In genomic region chr11:64758330-64759079, GRCh38 we compare ENCODE assay signal across 18 cellular contexts. TPM values are rescaled to one million over a fixed set of nuclear protein-coding genes. Genes with fewer than 3 reads are reported as not detected.
A peak's percentile ranks its signal among the peaks of the same experiment; 100 is the strongest.
DNase-seq lines count a peak whose midpoint lies in the region; ATAC-seq and TF ChIP-seq lines count a peak whose summit lies in the region.
"Had no signal": no experiment of that assay in that cellular context is flagged by ENCODE, and none has a peak within 500 bp of the region (broad histone marks: within the 10 kb centered on the region; RNA-seq: fewer than 3 reads in every experiment).

No MANE protein-coding gene starts in this region.

- TF ChIP-seq CTCF in thyroid gland (IDR thresholded peaks at IDR 0.05) (no peak), HFFc6 (IDR thresholded peaks at IDR 0.05) (no peak)

- no peaks in the 10 kb centered on the region for H3K27me3 ChIP-seq in naive thymus-derived CD4-positive, alpha-beta T cell (ENCODE audit: control insufficient read depth in 2 of 2, insufficient read depth in 2 of 2, low read length in 2 of 2)
- no peaks in the 10 kb centered on the region for H3K27me3 ChIP-seq in thyroid gland
- H3K27me3 ChIP-seq: dorsolateral prefrontal cortex, suprapubic skin had no signal

- intact Hi-C loops in naive thymus-derived CD4-positive, alpha-beta T cell (cut with micrococcal nuclease) = no loop called here
- intact Hi-C loops in thyroid gland (cut with DNase I) = no loop called here

- no peak for ATAC-seq in effector memory CD8-positive, alpha-beta T cell (replicated peaks)
- no peak for ATAC-seq in naive thymus-derived CD4-positive, alpha-beta T cell
- no peak for ATAC-seq in HG02870 (IDR thresholded peaks at IDR 0.05; ENCODE audit: unreplicated experiment)
- ATAC-seq: activated T-cell treated with anti-CD3 and anti-CD28 coated beads, Interleukin-2, amount 50 U/mL, for 4 hours; GM12878 had no signal

- CTCF ChIA-PET in naive thymus-derived CD4-positive, alpha-beta T cell (lab: Charles Lee) = interaction anchor here (19.1 kb wide), 1 partner anchor 11 kb away, joined by 305 read pairs; the partner anchor contains the start of gene RASGRP2

- no peak for TF ChIP-seq POLR2A in thyroid gland (IDR thresholded peaks at IDR 0.05)

- no peaks in the 10 kb centered on the region for H3K9me3 ChIP-seq in naive thymus-derived CD4-positive, alpha-beta T cell (ENCODE audit: control insufficient read depth in 2 of 3, low read length in 3 of 3)
- no peaks in the 10 kb centered on the region for H3K9me3 ChIP-seq in thyroid gland
- H3K9me3 ChIP-seq: suprapubic skin had no signal

- POLR2A ChIA-PET in naive thymus-derived CD4-positive, alpha-beta T cell (lab: Charles Lee) = interaction anchor here (0.6 to 39.7 kb wide), 5 partner anchors 6 to 112 kb away, joined by 3 to 1956 read pairs (median 4); partner anchors contain the start of genes PYGM, RASGRP2 and SF1

- H3K27ac Mint-ChIP-seq in activated naive CD4-positive, alpha-beta T cell treated with anti-CD3 and anti-CD28 coated beads, Interleukin-2, amount 50 U/mL, for 24 hours = peak overlapping the region; percentile 17
- peak overlapping the region; percentile 85 to 97 for H3K27ac Mint-ChIP-seq in effector memory CD8-positive, alpha-beta T cell
- peak overlapping the region in 8 of 9 donors; percentile 18 to 90 (median 66) for H3K27ac Mint-ChIP-seq in naive thymus-derived CD4-positive, alpha-beta T cell
- no peak overlapping the region for H3K27ac Mint-ChIP-seq in HFFc6

- peaks cover 36 to 57% of the 10 kb centered on the region in 2 donors for H3K4me1 ChIP-seq in naive thymus-derived CD4-positive, alpha-beta T cell (ENCODE audit: control insufficient read depth in 2 of 2, insufficient read depth in 2 of 2, low read length in 2 of 2)
- H3K4me1 ChIP-seq in thyroid gland = peaks cover 41 to 58% of the 10 kb centered on the region in 2 donors

- no peaks in the 10 kb centered on the region for H3K27me3 Mint-ChIP-seq in activated naive CD4-positive, alpha-beta T cell treated with anti-CD3 and anti-CD28 coated beads, Interleukin-2, amount 50 U/mL, for 24 hours
- no peaks in the 10 kb centered on the region for H3K27me3 Mint-ChIP-seq in effector memory CD8-positive, alpha-beta T cell
- no peaks in the 10 kb centered on the region for H3K27me3 Mint-ChIP-seq in naive thymus-derived CD4-positive, alpha-beta T cell
- peaks cover 8% of the 10 kb centered on the region for H3K27me3 Mint-ChIP-seq in HFFc6 (ENCODE audit: insufficient read depth)

- peaks cover 4% of the 10 kb centered on the region for H3K36me3 Mint-ChIP-seq in activated naive CD4-positive, alpha-beta T cell treated with anti-CD3 and anti-CD28 coated beads, Interleukin-2, amount 50 U/mL, for 24 hours
- H3K36me3 Mint-ChIP-seq in effector memory CD8-positive, alpha-beta T cell (ENCODE audit: insufficient read depth) = peaks cover 81% of the 10 kb centered on the region
- H3K36me3 Mint-ChIP-seq in naive thymus-derived CD4-positive, alpha-beta T cell = peaks cover 4 to 13% (median 7%) of the 10 kb centered on the region in 5 donors
- peaks cover 13% of the 10 kb centered on the region for H3K36me3 Mint-ChIP-seq in HFFc6 (ENCODE audit: low read depth)

- no peak for DNase-seq in activated naive CD4-positive, alpha-beta T cell treated with anti-CD3 and anti-CD28 coated beads, Interleukin-2, amount 50 U/mL, for 16 hours
- DNase-seq in effector memory CD8-positive, alpha-beta T cell = no peak
- DNase-seq in naive thymus-derived CD4-positive, alpha-beta T cell = peak in 1 of 9 donors; percentile 21
- no peak for DNase-seq in thyroid gland
- DNase-seq in HFFc6 = no peak
- DNase-seq in HK-2 (ENCODE audit: unreplicated experiment) = no peak
- DNase-seq: activated CD4-positive, alpha-beta T cell treated with anti-CD3 and anti-CD28 coated beads, Interleukin-2, amount 50 U/mL, for 1 hour; activated T-cell treated with anti-CD3 and anti-CD28 coated beads, Interleukin-2, amount 50 U/mL, for 4 hours; anterior cingulate cortex; NCI-H1092; NCI-H2171 treated with DMSO at 0.1 percent for 48 hours; T1000 had no signal

- H3K4me1 Mint-ChIP-seq in activated naive CD4-positive, alpha-beta T cell treated with anti-CD3 and anti-CD28 coated beads, Interleukin-2, amount 50 U/mL, for 24 hours = peaks cover 50% of the 10 kb centered on the region
- peaks cover 24 to 45% of the 10 kb centered on the region in 2 donors for H3K4me1 Mint-ChIP-seq in effector memory CD8-positive, alpha-beta T cell (ENCODE audit: low read depth in 2 of 2)
- H3K4me1 Mint-ChIP-seq in naive thymus-derived CD4-positive, alpha-beta T cell = peaks cover 33 to 59% (median 47%) of the 10 kb centered on the region in 7 donors
- peaks cover 15% of the 10 kb centered on the region for H3K4me1 Mint-ChIP-seq in HFFc6 (ENCODE audit: low read depth)

- no peak overlapping the region for H3K4me3 Mint-ChIP-seq in activated naive CD4-positive, alpha-beta T cell treated with anti-CD3 and anti-CD28 coated beads, Interleukin-2, amount 50 U/mL, for 24 hours
- no peak overlapping the region for H3K4me3 Mint-ChIP-seq in effector memory CD8-positive, alpha-beta T cell
- peak overlapping the region in 1 of 10 donors; percentile 41 for H3K4me3 Mint-ChIP-seq in naive thymus-derived CD4-positive, alpha-beta T cell
- no peak overlapping the region for H3K4me3 Mint-ChIP-seq in HFFc6
- H3K4me3 Mint-ChIP-seq: activated T-cell treated with anti-CD3 and anti-CD28 coated beads, Interleukin-2, amount 50 U/mL, for 4 hours had no signal

- peak overlapping the region; percentile 11 for H3K27ac ChIP-seq in naive thymus-derived CD4-positive, alpha-beta T cell (ENCODE audit: low read depth, low read length)
- peak overlapping the region in 2 of 3 donors; percentile 79 to 87 for H3K27ac ChIP-seq in thyroid gland
- H3K27ac ChIP-seq: suprapubic skin had no signal

- H3K4me3 ChIP-seq in naive thymus-derived CD4-positive, alpha-beta T cell (ENCODE audit: low read length) = no peak overlapping the region
- no peak overlapping the region for H3K4me3 ChIP-seq in thyroid gland (replicated peaks in 1 of 3)
- H3K4me3 ChIP-seq: GM12878 had no signal

- 90 to 91% methylated on average over 9 to 15 of the region's 15 CpGs for WGBS in thyroid gland, 2 donors

- H3K36me3 ChIP-seq in naive thymus-derived CD4-positive, alpha-beta T cell (ENCODE audit: control insufficient read depth in 2 of 3, insufficient read depth in 3 of 3, low read length in 3 of 3) = peaks cover 0 to 24% (median 0%) of the 10 kb centered on the region in 3 experiments
- H3K36me3 ChIP-seq in thyroid gland = peaks cover 0 to 8% of the 10 kb centered on the region in 2 donors

- no peaks in the 10 kb centered on the region for H3K9me3 Mint-ChIP-seq in activated naive CD4-positive, alpha-beta T cell treated with anti-CD3 and anti-CD28 coated beads, Interleukin-2, amount 50 U/mL, for 24 hours
- H3K9me3 Mint-ChIP-seq in effector memory CD8-positive, alpha-beta T cell = no peaks in the 10 kb centered on the region
- H3K9me3 Mint-ChIP-seq in naive thymus-derived CD4-positive, alpha-beta T cell = peaks cover 0 to 6% (median 0%) of the 10 kb centered on the region in 11 donors
- H3K9me3 Mint-ChIP-seq in HFFc6 = no peaks in the 10 kb centered on the region
- H3K9me3 Mint-ChIP-seq: activated T-cell treated with anti-CD3 and anti-CD28 coated beads, Interleukin-2, amount 50 U/mL, for 4 hours had no signal

RNA-seq across cellular contexts. Expression of gene PYGM, which starts 1.3 kb away (rescaled TPM):
- total RNA-seq in naive thymus-derived CD4-positive, alpha-beta T cell = 10 to 100 TPM in 4 of 5 experiments, 1 to 10 TPM in 1; 8.0 to 16.2 (median 13.9) TPM
- under 1 TPM; 0.26 to 0.64 TPM for polyA plus RNA-seq in naive thymus-derived CD4-positive, alpha-beta T cell
- total RNA-seq in thyroid gland = 10 to 100 TPM in 1 of 4 donors, 1 to 10 TPM in 3; 4.3 to 14.8 (median 6.7) TPM
- total RNA-seq in HFFc6 (2021; fragmentation: NEBNext Ultra II Directional; extraction: Animal tissue kit (Norgen Biotek cat#: 25700)) = under 1 TPM in 4 of 6 experiments, not detected in 2; 0.11 to 0.21 (median 0.13) TPM

RNA-seq across cellular contexts. Expression of gene RASGRP2, which starts 14.6 kb away (rescaled TPM):
- total RNA-seq in naive thymus-derived CD4-positive, alpha-beta T cell = 100 to 1,000 TPM; 211 to 697 (median 654) TPM
- polyA plus RNA-seq in naive thymus-derived CD4-positive, alpha-beta T cell = 100 to 1,000 TPM; 197 to 312 TPM
- 1 to 10 TPM; 2.8 to 8.9 (median 6.6) TPM for total RNA-seq in thyroid gland
- under 1 TPM in 4 of 6 experiments, not detected in 2; 0.43 to 0.68 (median 0.48) TPM for total RNA-seq in HFFc6 (2021; fragmentation: NEBNext Ultra II Directional; extraction: Animal tissue kit (Norgen Biotek cat#: 25700))

RNA-seq across cellular contexts. Expression of gene SF1, which starts 19.8 kb away (rescaled TPM):
- total RNA-seq in naive thymus-derived CD4-positive, alpha-beta T cell = 1,000 to 10,000 TPM in 2 of 5 experiments, 100 to 1,000 TPM in 3; 462 to 1,612 (median 904) TPM
- polyA plus RNA-seq in naive thymus-derived CD4-positive, alpha-beta T cell = 100 to 1,000 TPM; 101 to 155 TPM
- 100 to 1,000 TPM; 171 to 419 (median 297) TPM for total RNA-seq in thyroid gland
- 100 to 1,000 TPM; 195 to 244 (median 208) TPM for total RNA-seq in HFFc6 (2021; fragmentation: NEBNext Ultra II Directional; extraction: Animal tissue kit (Norgen Biotek cat#: 25700))

RNA-seq across cellular contexts. Expression of gene NRXN2, which starts 35.5 kb away (rescaled TPM):
- under 1 TPM in 3 of 5 experiments, not detected in 2; 0.07 to 0.71 (median 0.27) TPM for total RNA-seq in naive thymus-derived CD4-positive, alpha-beta T cell
- polyA plus RNA-seq in naive thymus-derived CD4-positive, alpha-beta T cell = not detected
- 10 to 100 TPM in 1 of 4 donors, 1 to 10 TPM in 3; 2.0 to 12.3 (median 4.8) TPM for total RNA-seq in thyroid gland
- under 1 TPM in 5 of 6 experiments, not detected in 1; 0.14 to 0.51 (median 0.31) TPM for total RNA-seq in HFFc6 (2021; fragmentation: NEBNext Ultra II Directional; extraction: Animal tissue kit (Norgen Biotek cat#: 25700))
- total RNA-seq: lung microvascular endothelial cell had no signal

RNA-seq across cellular contexts. Expression of gene MAP4K2, which starts 44.5 kb away (rescaled TPM):
- total RNA-seq in naive thymus-derived CD4-positive, alpha-beta T cell = 100 to 1,000 TPM in 2 of 5 experiments, 10 to 100 TPM in 3; 75.2 to 130 (median 84.3) TPM
- polyA plus RNA-seq in naive thymus-derived CD4-positive, alpha-beta T cell = 10 to 100 TPM; 40.7 to 63.0 TPM
- 10 to 100 TPM; 35.5 to 77.8 (median 37.5) TPM for total RNA-seq in thyroid gland
- 10 to 100 TPM; 18.0 to 21.6 (median 20.9) TPM for total RNA-seq in HFFc6 (2021; fragmentation: NEBNext Ultra II Directional; extraction: Animal tissue kit (Norgen Biotek cat#: 25700))

Comparison
In these comparisons a context has a peak if more than half of its experiments do, and no peak if none do; other contexts are left out.
1. RNA of gene PYGM, which starts 1.3 kb away (total RNA-seq): 8.0 to 16.2 TPM in naive thymus-derived CD4-positive, alpha-beta T cell and 4.3 to 14.8 TPM in thyroid gland; 0.11 to 0.21 TPM in HFFc6; every median in the first group is over 4 times any median in the second.
2. RNA of gene RASGRP2, which starts 14.6 kb away (total RNA-seq): 211 to 697 TPM in naive thymus-derived CD4-positive, alpha-beta T cell; 2.8 to 8.9 TPM in thyroid gland and 0.43 to 0.68 TPM in HFFc6; every median in the first group is over 10 times any median in the second.